8 cellular contexts compared by ENCODE assay signal in genomic region chr14:91374897-91375747, GRCh38. TPM values are rescaled to one million over a fixed set of nuclear protein-coding genes. Genes with fewer than 3 reads are reported as not detected.
DNase-seq lines count a peak whose midpoint lies in the region; ATAC-seq, FAIRE-seq and TF ChIP-seq lines count a peak whose summit lies in the region.
"Had no signal": no experiment of that assay in that cellular context is flagged by ENCODE, and none has a peak within 500 bp of the region (broad histone marks: within the 10 kb centered on the region; RNA-seq: fewer than 3 reads in every experiment).

No MANE protein-coding gene starts in this region.

- H3K4me3 Mint-ChIP-seq in H9 (peak overlapping the region in 1 of 2 experiments; percentile 36; a peak in 1 of 5 replicates), Caco-2 (ENCODE audit: unreplicated experiment) (no peak overlapping the region)
- H3K4me3 Mint-ChIP-seq in activated T-helper 17 cell treated with anti-CD3 and anti-CD28 coated beads, Interleukin-2, amount 50 U/mL, for 72 hours, result peak overlapping the region; percentile 94

- H3K14ac ChIP-seq in H9 (ENCODE audit: insufficient read depth, low read length), result no peak overlapping the region; the same call in 1 of the 2 replicates

- H3K23ac ChIP-seq in H9 (ENCODE audit: insufficient read length, low read depth, low read length), result no peak overlapping the region

- H2AK5ac ChIP-seq in H9 (ENCODE audit: insufficient read length, low read length), result no peak overlapping the region

- H2AFZ ChIP-seq in H9 (ENCODE audit: low read length), result no peak overlapping the region

- H3K27ac ChIP-seq in H9 (ENCODE audit: insufficient read length, low read depth, low read length), result no peak overlapping the region
- no peak overlapping the region for H3K27ac ChIP-seq in pancreas
- H3K27ac ChIP-seq: breast epithelium had no signal

- no peak overlapping the region for H3K18ac ChIP-seq in H9 (ENCODE audit: insufficient read length, low read depth, low read length)

- H3K36me3 ChIP-seq in pancreas, result no peaks in the 10 kb centered on the region
- no peaks in the 10 kb centered on the region for H3K36me3 ChIP-seq in Caco-2 (ENCODE audit: control insufficient read depth, insufficient read depth, low read length)
- H3K36me3 ChIP-seq: breast epithelium had no signal

- H2BK5ac ChIP-seq in H9 (ENCODE audit: insufficient read length, low read length), result no peak overlapping the region

- H3K4me2 ChIP-seq in H9 (ENCODE audit: insufficient read depth, insufficient read length, low read length), result no peak overlapping the region

- no peak for FAIRE-seq in pancreas (lab: Jason Lieb, UNC)

- peaks cover 3% of the 10 kb centered on the region for H3K79me1 ChIP-seq in H9 (ENCODE audit: insufficient read depth, low read depth, low read length, poor library complexity, severe bottlenecking)

- TF ChIP-seq CTCF in H9 (conservative IDR thresholded peaks at IDR 0.05), result no peak
- TF ChIP-seq CTCF in pancreas (IDR thresholded peaks at IDR 0.05), result no peak
- no peak for TF ChIP-seq CTCF in Caco-2 (IDR thresholded peaks at IDR 0.05; ENCODE audit: insufficient read depth in 1 of 2, low read depth in 1 of 2, low read length in 1 of 2, severe bottlenecking in 1 of 2, unreplicated experiment in 1 of 2)

- H3K27ac Mint-ChIP-seq in H9 (peak overlapping the region; percentile 82 to 93 (median 89)), Caco-2 (ENCODE audit: unreplicated experiment) (no peak overlapping the region)
- peak overlapping the region; percentile 91 for H3K27ac Mint-ChIP-seq in activated T-helper 17 cell treated with anti-CD3 and anti-CD28 coated beads, Interleukin-2, amount 50 U/mL, for 72 hours

- no peaks in the 10 kb centered on the region for H3K9me3 ChIP-seq in H9 (ENCODE audit: control insufficient read depth, low read depth, low read length)
- no peaks in the 10 kb centered on the region for H3K9me3 ChIP-seq in pancreas
- no peaks in the 10 kb centered on the region for H3K9me3 ChIP-seq in Caco-2
- H3K9me3 ChIP-seq: breast epithelium had no signal

- H4K20me1 ChIP-seq in H9 (ENCODE audit: control insufficient read depth, insufficient read depth, insufficient read length), result peaks cover 2% of the 10 kb centered on the region

- no peak overlapping the region for H4K8ac ChIP-seq in H9 (replicated peaks; ENCODE audit: insufficient read length, low read depth, low read length)

- no peaks in the 10 kb centered on the region for H3K27me3 Mint-ChIP-seq in H9 (ENCODE audit: low read depth)
- no peaks in the 10 kb centered on the region for H3K27me3 Mint-ChIP-seq in activated T-helper 17 cell treated with anti-CD3 and anti-CD28 coated beads, Interleukin-2, amount 50 U/mL, for 72 hours
- H3K27me3 Mint-ChIP-seq in Caco-2 (ENCODE audit: insufficient read depth, unreplicated experiment), result no peaks in the 10 kb centered on the region

- BruUV-seq in Caco-2 (replicated peaks; lab: Mats Ljungman, UMichigan), result no TSS peak

- no peak overlapping the region for H2BK12ac ChIP-seq in H9 (ENCODE audit: insufficient read length, low read depth, low read length)

- H3K9me3 Mint-ChIP-seq in H9 (no peaks in the 10 kb centered on the region), Caco-2 (ENCODE audit: unreplicated experiment) (no peaks in the 10 kb centered on the region)
- H3K9me3 Mint-ChIP-seq in activated T-helper 17 cell treated with anti-CD3 and anti-CD28 coated beads, Interleukin-2, amount 50 U/mL, for 72 hours, result no peaks in the 10 kb centered on the region

- peaks cover 4% of the 10 kb centered on the region; the same call in 1 of the 2 replicates for H3K4me1 ChIP-seq in H9 (ENCODE audit: insufficient read depth, low read length)
- peaks cover 18 to 55% (median 23%) of the 10 kb centered on the region in 3 donors for H3K4me1 ChIP-seq in pancreas
- no peaks in the 10 kb centered on the region for H3K4me1 ChIP-seq in Caco-2
- H3K4me1 ChIP-seq: breast epithelium had no signal

- DNase-seq in H9 (no peak), NCI-H2196 (lab: John Stamatoyannopoulos, UW; ENCODE audit: unreplicated experiment) (peak; percentile 64), pancreas (peak; percentile 65 to 90 (median 76)), Caco-2 (no peak)

- H3K79me2 ChIP-seq in H9 (ENCODE audit: insufficient read depth, low read length), result peaks cover 5% of the 10 kb centered on the region; the same call in 1 of the 2 replicates

- H3K36me3 Mint-ChIP-seq in H9 (ENCODE audit: insufficient read depth in 1 of 3, low read depth in 3 of 3) (peaks cover 0 to 8% (median 0%) of the 10 kb centered on the region in 3 experiments; a peak in 3 of 7 replicates), Caco-2 (ENCODE audit: insufficient read depth, unreplicated experiment) (no peaks in the 10 kb centered on the region)
- peaks cover 57% of the 10 kb centered on the region for H3K36me3 Mint-ChIP-seq in activated T-helper 17 cell treated with anti-CD3 and anti-CD28 coated beads, Interleukin-2, amount 50 U/mL, for 72 hours (ENCODE audit: low read depth)

- H3K4ac ChIP-seq in H9 (ENCODE audit: low read depth, low read length), result no peak overlapping the region

- H3K4me3 ChIP-seq in pancreas, result no peak overlapping the region
- no peak overlapping the region for H3K4me3 ChIP-seq in Caco-2 (ENCODE audit: low read depth, low read length)
- H3K4me3 ChIP-seq: breast epithelium had no signal

- POLR2A ChIA-PET in Caco-2 (lab: Charles Lee), result no interaction called here

- H3K56ac ChIP-seq in H9 (ENCODE audit: insufficient read length, low read depth, low read length), result no peak overlapping the region

- H4K5ac ChIP-seq in H9 (ENCODE audit: insufficient read length, low read depth, low read length), result no peak overlapping the region

- H3K9ac ChIP-seq in H9 (ENCODE audit: extremely low read depth, insufficient read length, low read length), result no peak overlapping the region

- H2BK120ac ChIP-seq in H9 (ENCODE audit: low read depth, low read length, poor library complexity, severe bottlenecking), result no peak overlapping the region

- H2BK15ac ChIP-seq in H9 (ENCODE audit: low read depth, low read length), result no peak overlapping the region

- no peak overlapping the region for H3T11ph ChIP-seq in H9 (ENCODE audit: low read length)

- CTCF ChIA-PET in Caco-2 (lab: Charles Lee), result interaction anchor here (0.6 to 1.0 kb wide), 2 partner anchors 11 to 52 kb away, joined by 3 to 4 read pairs; no protein-coding TSS in a partner anchor

- no CpG with 5 or more reads among the region's 28 CpGs for WGBS in H9 (ENCODE audit: extremely low coverage, insufficient read length, low lambda C conversion rate)
- WGBS in pancreas, 2 donors, result 70 to 73% methylated on average over 28 of the region's 28 CpGs

- no peak overlapping the region for H2BK20ac ChIP-seq in H9 (ENCODE audit: low read depth, low read length, poor library complexity, severe bottlenecking)

- H3K27me3 ChIP-seq in H9 (ENCODE audit: insufficient read depth, low read length) (no peaks in the 10 kb centered on the region), pancreas (no peaks in the 10 kb centered on the region), Caco-2 (replicated peaks; ENCODE audit: control insufficient read depth, insufficient read depth, low read length) (no peaks in the 10 kb centered on the region)
- H3K27me3 ChIP-seq: breast epithelium had no signal

- peaks cover 73 to 77% of the 10 kb centered on the region in 2 experiments for H3K4me1 Mint-ChIP-seq in H9
- H3K4me1 Mint-ChIP-seq in activated T-helper 17 cell treated with anti-CD3 and anti-CD28 coated beads, Interleukin-2, amount 50 U/mL, for 72 hours, result peaks cover 69% of the 10 kb centered on the region
- peaks cover 9% of the 10 kb centered on the region for H3K4me1 Mint-ChIP-seq in Caco-2 (ENCODE audit: low read depth, unreplicated experiment)

- no peak for ATAC-seq in activated T-helper 17 cell treated with anti-CD3 and anti-CD28 coated beads, Interleukin-2, amount 50 U/mL, for 72 hours (replicated peaks)
- ATAC-seq in pancreas, result peak; percentile 74 to 85 (median 80)
- no peak for ATAC-seq in GM19324 (IDR thresholded peaks at IDR 0.05; ENCODE audit: low FRiP score, unreplicated experiment)
- no peak for ATAC-seq in GM19467 (IDR thresholded peaks at IDR 0.05; ENCODE audit: unreplicated experiment)

- no peak overlapping the region for H4K91ac ChIP-seq in H9 (ENCODE audit: insufficient read length, low read depth, low read length)

- intact Hi-C loops in pancreas (cut with DNase I) (no loop called here), Caco-2 (cut with micrococcal nuclease; ENCODE audit: unreplicated experiment) (no loop called here)

- H3K23me2 ChIP-seq in H9 (ENCODE audit: insufficient read length, low read depth, low read length, poor library complexity, severe bottlenecking), result no peaks in the 10 kb centered on the region

RNA-seq across cellular contexts. Expression of gene CCDC88C, which starts 42.5 kb away (rescaled TPM):
- total RNA-seq in H9 (2021), result 46.6 and 52.4 TPM in 2 replicates
- total RNA-seq in activated T-helper 17 cell treated with anti-CD3 and anti-CD28 coated beads, Interleukin-2, amount 50 U/mL, for 72 hours, result 100 to 1,000 TPM; 143 to 172 TPM
- total RNA-seq in pancreas, result 10 to 100 TPM; 11.5 to 20.2 (median 14.6) TPM
- 10 to 100 TPM; 10.3 to 19.9 TPM for polyA plus RNA-seq in pancreas
- total RNA-seq in Caco-2 (2022), result 26.9 and 29.8 TPM in 2 replicates

Comparison
In these comparisons a context has a peak if more than half of its experiments do, and no peak if none do; other contexts are left out.
1. DNase-seq: peak in NCI-H2196 (single experiment) and pancreas (6 of 6); none in H9 (single experiment) and Caco-2 (0 of 2).
2. ATAC-seq: peak in pancreas (4 of 4); none in activated T-helper 17 cell treated with anti-CD3 and anti-CD28 coated beads, Interleukin-2, amount 50 U/mL, for 72 hours (single experiment), GM19324 (single experiment) and GM19467 (single experiment).